In the genomic region with DNA sequence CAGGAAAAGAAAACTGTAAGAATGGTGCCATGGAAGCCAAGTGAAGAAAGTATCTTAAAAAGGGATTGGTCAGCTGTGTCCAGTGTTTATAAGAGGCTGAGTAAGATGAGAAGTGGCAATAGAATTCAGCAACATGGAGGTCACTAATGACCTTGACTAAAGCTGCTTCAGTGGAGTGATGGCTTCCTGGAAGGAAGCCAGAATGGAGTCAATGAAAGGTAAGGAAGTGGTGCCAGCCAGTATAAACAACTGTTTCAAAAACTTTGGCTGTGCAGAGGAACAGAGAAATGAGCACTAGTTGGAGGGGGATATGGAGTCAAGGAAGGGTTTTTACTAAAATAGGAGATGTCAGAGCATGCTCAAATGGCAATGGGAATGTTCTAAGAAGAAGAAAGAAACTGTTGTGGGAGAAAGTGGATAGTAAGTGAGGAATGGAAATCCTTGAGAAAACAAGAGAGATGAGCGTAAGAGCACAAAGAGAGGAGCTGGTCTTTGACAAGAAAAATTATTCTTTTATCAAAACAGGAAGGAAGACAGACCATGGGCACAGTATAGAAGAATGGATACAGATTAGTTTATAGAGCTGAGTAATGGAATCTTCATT, we compare ENCODE assay signal across 28 cellular contexts. TPM values are rescaled to one million over a fixed set of nuclear protein-coding genes. Genes with fewer than 3 reads are reported as not detected.
DNase-seq lines count a peak whose midpoint lies in the region; ATAC-seq, FAIRE-seq and TF ChIP-seq lines count a peak whose summit lies in the region.
"Had no signal": no experiment of that assay in that cellular context is flagged by ENCODE, and none has a peak within 500 bp of the region (broad histone marks: within the 10 kb centered on the region; RNA-seq: fewer than 3 reads in every experiment).

No MANE protein-coding gene starts in this region.

- no peak overlapping the region for H2AFZ ChIP-seq in K562 (ENCODE audit: low read depth, low read length)

- peaks cover 9% of the 10 kb centered on the region for H3K4me1 ChIP-seq in HEK293 (ENCODE audit: control insufficient read depth, insufficient read depth, low read length)
- H3K4me1 ChIP-seq in K562 (replicated peaks in 1 of 2; ENCODE audit: control insufficient read depth in 2 of 2, insufficient read depth in 2 of 2, low read length in 2 of 2): no peaks in the 10 kb centered on the region
- H3K4me1 ChIP-seq: A549, BE2C, upper lobe of right lung had no signal

- POLR2A ChIA-PET in HEK293 (lab: Yijun Ruan, JAX): interaction anchor here (1.2 to 1.4 kb wide), 3 partner anchors 10 to 53 kb away, joined by 3 read pairs; no protein-coding TSS in a partner anchor
- POLR2A ChIA-PET in K562 (lab: Yijun Ruan, JAX): interaction anchor here (1.6 kb wide), 1 partner anchor 105 kb away, joined by 3 read pairs; no protein-coding TSS in a partner anchor

- no peak overlapping the region for H3K27ac ChIP-seq in HEK293 (ENCODE audit: extremely low read depth, low read depth, low read length)
- H3K27ac ChIP-seq in K562 (ENCODE audit: extremely low read depth, low read depth, low read length): no peak overlapping the region
- H3K27ac ChIP-seq: A549, esophagus muscularis mucosa, neutrophil, upper lobe of right lung, VCaP had no signal

- peaks cover 15% of the 10 kb centered on the region in 2 experiments; a peak in 4 of 5 replicates for H3K27me3 ChIP-seq in K562 (ENCODE audit: control insufficient read depth in 2 of 2, insufficient read depth in 2 of 2, low read length in 2 of 2)
- H3K27me3 ChIP-seq: upper lobe of right lung had no signal

- H3K36me3 ChIP-seq in HEK293 (ENCODE audit: control insufficient read depth in 2 of 2, insufficient read depth in 1 of 2, low read length in 2 of 2) (no peaks in the 10 kb centered on the region), K562 (ENCODE audit: control insufficient read depth, insufficient read depth, low read length) (no peaks in the 10 kb centered on the region)
- H3K36me3 ChIP-seq: BE2C, esophagus muscularis mucosa, neutrophil, upper lobe of right lung had no signal

- FAIRE-seq in K562 (lab: Jason Lieb, UNC) (no peak), GM12892 (lab: Jason Lieb, UNC) (no peak), H54 (lab: Jason Lieb, UNC) (no peak)
- FAIRE-seq: A549, frontal cortex, G401.6, GM18507, islet of Langerhans had no signal

- ATAC-seq in K562 (no peak), sciatic nerve (no peak)
- ATAC-seq: A549; activated T-cell treated with anti-CD3 and anti-CD28 coated beads, Interleukin-2, amount 50 U/mL, for 4 hours; upper lobe of right lung had no signal

- no peak for TF ChIP-seq EP300 in K562 (IDR thresholded peaks at IDR 0.05; ENCODE audit: low read length)

- in situ Hi-C loops in K562 (cut with MboI): no loop called here

- DNase-seq in DMS79 treated with DMSO at 0.1 percent for 48 hours (lab: John Stamatoyannopoulos, UW) (peak; percentile 1), DMS79 (lab: John Stamatoyannopoulos, UW) (no peak), K562 (ENCODE audit: extremely low read depth in 1 of 4, low spot score in 3 of 4) (no peak), mucosa of gallbladder (ENCODE audit: low spot score) (peak; percentile 32), sciatic nerve (ENCODE audit: low spot score) (no peak), GM12892 (ENCODE audit: insufficient read length) (no peak), H54 (ENCODE audit: insufficient read length, low spot score) (no peak)
- DNase-seq: activated CD4-positive, alpha-beta T cell treated with anti-CD3 and anti-CD28 coated beads for 48 hours; activated naive CD4-positive, alpha-beta T cell; activated T-cell treated with anti-CD3 and anti-CD28 coated beads, Interleukin-2, amount 50 U/mL, for 4 hours; BE2C; hypothalamus; NCI-H146; NCI-H2171 treated with DMSO at 0.1 percent for 48 hours; NCI-H526; stimulated activated CD4-positive, alpha-beta T cell treated with anti-CD3 and anti-CD28 coated beads, Interleukin-2, amount 100 ng/mL, for 24 hours; upper lobe of right lung had no signal

- TF ChIP-seq CTCF in HEK293 (tag by site-specific recombination; IDR thresholded peaks at IDR 0.05) (no peak), K562 (IDR thresholded peaks at IDR 0.05 in 2 of 3, conservative IDR thresholded peaks at IDR 0.05 in 1 of 3; ENCODE audit: insufficient read depth in 2 of 3, low read depth in 1 of 3, low read length in 3 of 3) (no peak)

- no peak for TF ChIP-seq RAD21 in K562 (CRISPR knock-in tag; conservative IDR thresholded peaks at IDR 0.05 in 1 of 2, IDR thresholded peaks at IDR 0.05 in 1 of 2)

- no peak overlapping the region for H3K9ac ChIP-seq in K562 (ENCODE audit: insufficient read depth in 1 of 2, low read depth in 2 of 2, low read length in 2 of 2)

- intact Hi-C loops in K562 (cut with micrococcal nuclease): no loop called here
- intact Hi-C loops in sciatic nerve (cut with DNase I): no loop called here

- no peaks in the 10 kb centered on the region for H3K9me3 ChIP-seq in HEK293 (ENCODE audit: control insufficient read depth, insufficient read depth, low read depth, low read length)
- no peaks in the 10 kb centered on the region for H3K9me3 ChIP-seq in K562 (replicated peaks; ENCODE audit: control insufficient read depth, insufficient read depth, low read depth, low read length)
- H3K9me3 ChIP-seq: A549, BE2C, esophagus muscularis mucosa, neutrophil, upper lobe of right lung had no signal

- H4K20me1 ChIP-seq in K562 (replicated peaks; ENCODE audit: control insufficient read depth, insufficient read depth, low read length): no peaks in the 10 kb centered on the region

- 0% methylated on average over 1 of the region's 1 CpG for WGBS in K562 (ENCODE audit: insufficient coverage, low coverage, missing lambda C conversion rate)

- no peaks in the 10 kb centered on the region for H3K9me1 ChIP-seq in K562 (ENCODE audit: control insufficient read depth, insufficient read depth, low read length)

- H3K79me2 ChIP-seq in K562 (ENCODE audit: control insufficient read depth, insufficient read depth, low read length): no peaks in the 10 kb centered on the region

- H3K4me2 ChIP-seq in K562 (ENCODE audit: insufficient read depth, low read length): no peak overlapping the region
- H3K4me2 ChIP-seq: A549, smooth muscle cell had no signal

- BruUV-seq in K562 (replicated peaks; lab: Mats Ljungman, UMichigan): no TSS peak

- CTCF ChIA-PET in HEK293 (lab: Yijun Ruan, JAX) (interaction anchor here (0.6 to 2.6 kb wide), 7 partner anchors 9 to 85 kb away, joined by 3 to 18 read pairs (median 7); partner anchors contain the start of gene NRG2), K562 (lab: Yijun Ruan, JAX; ENCODE audit: low intra/inter-chr PET ratio) (interaction anchor here (0.7 kb wide), 1 partner anchor 1998 kb away, joined by 4 read pairs; no protein-coding TSS in a partner anchor)

- H3K4me3 ChIP-seq in HEK293 (ENCODE audit: low read depth, low read length) (no peak overlapping the region), K562 (no peak overlapping the region)
- H3K4me3 ChIP-seq: A549, esophagus muscularis mucosa, smooth muscle cell, upper lobe of right lung had no signal

- TF ChIP-seq POLR2A in K562 (conservative IDR thresholded peaks at IDR 0.05) (no peak), GM12892 (IDR thresholded peaks at IDR 0.05; ENCODE audit: low read depth, low read length) (no peak), H54 (IDR thresholded peaks at IDR 0.05; ENCODE audit: low read depth, low read length) (no peak)

TF ChIP-seq in HEK293, 187 proteins besides CTCF, POLR2A, EP300 and RAD21 (continues in another document):
- TF ChIP-seq ZSCAN16 (tag by site-specific recombination; IDR thresholded peaks at IDR 0.05): no peak

TF ChIP-seq in K562, 482 proteins besides CTCF, POLR2A, EP300 and RAD21 (continues in another document):
- TF ChIP-seq ESRRA (IDR thresholded peaks at IDR 0.05; ENCODE audit: borderline replicate concordance, low read depth): peak; percentile 50; the same call in 1 of the 2 replicates

RNA-seq across cellular contexts. Expression of gene NRG2, which starts 11.1 kb away (rescaled TPM):
- total RNA-seq in K562 (2011; cell fraction: chromatin; rRNA removed; ENCODE audit: low replicate concordance): not detected in 2 replicates
- not detected in 2 replicates for total RNA-seq in K562 (2011; cell fraction: nucleolus; rRNA removed)
- total RNA-seq in K562 (2011; cell fraction: nucleoplasm; rRNA removed): not detected in 2 replicates
- total RNA-seq in K562 (2014; rRNA removed) (not detected in 2 replicates), K562 (2014; rRNA removed; fragmentation: Illumina TruSeq; extraction: Trizol) (not detected in 2 replicates), K562 (2015; rRNA removed; fragmentation: Illumina TruSeq; extraction: Trizol) (not detected in 2 replicates), K562 (2021) (0.07 TPM in 1 of 2 replicates, not detected in the other), mucosa of gallbladder (14.5 TPM), sciatic nerve (1.7 TPM)
- polyA plus RNA-seq in K562 (2011; rRNA removed) (not detected in 2 replicates), K562 (2014; fragmentation: Illumina TruSeq; extraction: Trizol) (not detected in 2 replicates), K562 (2014; fragmentation: Nextera tagmentation; extraction: Ambion mirVana) (not detected), K562 (2014; rRNA removed) (not detected in 2 replicates)
- 0.09 and 0.13 TPM in 2 replicates for polyA plus RNA-seq in K562 (2011; cell fraction: cytosol; rRNA removed)
- polyA plus RNA-seq in K562 (2011; cell fraction: nucleus; rRNA removed): not detected in 2 replicates
- polyA plus RNA-seq in K562 (2012): 0.10 and 0.29 TPM in 2 replicates
- not detected in 2 replicates for polyA minus RNA-seq in K562 (2011; rRNA and poly(A)+ RNA removed)
- polyA minus RNA-seq in K562 (2011; cell fraction: cytosol; rRNA and poly(A)+ RNA removed): not detected in 2 replicates
- not detected in 2 replicates for polyA minus RNA-seq in K562 (2011; cell fraction: nucleus; rRNA and poly(A)+ RNA removed)
- polyA plus RNA-seq in GM12892 (2012; ENCODE audit: missing spikeins): 6.6 TPM
- total RNA-seq: myocyte had no signal

RNA-seq across cellular contexts. Expression of gene PURA, which starts 59.7 kb away (rescaled TPM):
- total RNA-seq in K562 (2011; cell fraction: chromatin; rRNA removed; ENCODE audit: low replicate concordance): 3.0 and 12.0 TPM in 2 replicates
- total RNA-seq in K562 (2011; cell fraction: nucleolus; rRNA removed): 3.2 and 4.1 TPM in 2 replicates
- total RNA-seq in K562 (2011; cell fraction: nucleoplasm; rRNA removed): 7.8 and 14.4 TPM in 2 replicates
- 10.7 and 13.8 TPM in 2 replicates for total RNA-seq in K562 (2014; rRNA removed)
- total RNA-seq in K562 (2014; rRNA removed; fragmentation: Illumina TruSeq; extraction: Trizol): 5.5 and 6.0 TPM in 2 replicates
- 5.4 and 6.7 TPM in 2 replicates for total RNA-seq in K562 (2015; rRNA removed; fragmentation: Illumina TruSeq; extraction: Trizol)
- total RNA-seq in K562 (2021): 10.6 and 11.1 TPM in 2 replicates
- 3.7 and 4.2 TPM in 2 replicates for polyA plus RNA-seq in K562 (2011; rRNA removed)
- 1.4 and 2.0 TPM in 2 replicates for polyA plus RNA-seq in K562 (2011; cell fraction: cytosol; rRNA removed)
- polyA plus RNA-seq in K562 (2011; cell fraction: nucleus; rRNA removed): 3.7 and 4.1 TPM in 2 replicates
- 4.9 and 5.4 TPM in 2 replicates for polyA plus RNA-seq in K562 (2012)
- 4.7 and 5.6 TPM in 2 replicates for polyA plus RNA-seq in K562 (2014; fragmentation: Illumina TruSeq; extraction: Trizol)
- polyA plus RNA-seq in K562 (2014; fragmentation: Nextera tagmentation; extraction: Ambion mirVana): 1 to 10 TPM; 3.2 to 4.2 TPM
- polyA plus RNA-seq in K562 (2014; rRNA removed): 3.9 and 4.7 TPM in 2 replicates
- 5.7 and 8.2 TPM in 2 replicates for polyA minus RNA-seq in K562 (2011; rRNA and poly(A)+ RNA removed)
- polyA minus RNA-seq in K562 (2011; cell fraction: cytosol; rRNA and poly(A)+ RNA removed): 5.3 and 5.8 TPM in 2 replicates
- polyA minus RNA-seq in K562 (2011; cell fraction: nucleus; rRNA and poly(A)+ RNA removed): 6.5 and 12.2 TPM in 2 replicates
- 39.4 TPM for total RNA-seq in mucosa of gallbladder
- total RNA-seq in sciatic nerve: 61.0 TPM
- 4.2 TPM for polyA plus RNA-seq in GM12892 (2012; ENCODE audit: missing spikeins)

Comparison
In these comparisons a context has a peak if more than half of its experiments do, and no peak if none do; other contexts are left out.
1. DNase-seq: peak in DMS79 treated with DMSO at 0.1 percent for 48 hours (single experiment) and mucosa of gallbladder (single experiment); none in DMS79 (single experiment), K562 (0 of 4), sciatic nerve (single experiment), GM12892 (single experiment) and H54 (single experiment).